ENCODE assay signal across 22 cellular contexts in genomic region chr18:67621025-67621713, GRCh38.
A peak's percentile ranks its signal among the peaks of the same experiment; 100 is the strongest.
DNase-seq lines count a peak whose midpoint lies in the region; ATAC-seq and TF ChIP-seq lines count a peak whose summit lies in the region.
"Had no signal": no experiment of that assay in that cellular context is flagged by ENCODE, and none has a peak within 500 bp of the region (broad histone marks: within the 10 kb centered on the region; RNA-seq: fewer than 3 reads in every experiment).

No MANE protein-coding gene starts in this region.

- peak overlapping the region; percentile 67 for H3K27ac Mint-ChIP-seq in Calu3 (ENCODE audit: unreplicated experiment)
- H3K27ac Mint-ChIP-seq in progenitor cell of endocrine pancreas, result peak overlapping the region; percentile 79
- H3K27ac Mint-ChIP-seq in effector memory CD8-positive, alpha-beta T cell, result no peak overlapping the region
- H3K27ac Mint-ChIP-seq: CD4-positive, alpha-beta T cell; H9 had no signal

- H3K27me3 Mint-ChIP-seq in Calu3 (ENCODE audit: unreplicated experiment) (no peaks in the 10 kb centered on the region), progenitor cell of endocrine pancreas (no peaks in the 10 kb centered on the region)
- no peaks in the 10 kb centered on the region for H3K27me3 Mint-ChIP-seq in effector memory CD8-positive, alpha-beta T cell
- H3K27me3 Mint-ChIP-seq: CD4-positive, alpha-beta T cell had no signal

- H3K4me1 Mint-ChIP-seq in Calu3 (ENCODE audit: low read depth, unreplicated experiment) (peaks cover 82% of the 10 kb centered on the region), progenitor cell of endocrine pancreas (ENCODE audit: low read depth) (peaks cover 22% of the 10 kb centered on the region)
- no peaks in the 10 kb centered on the region for H3K4me1 Mint-ChIP-seq in effector memory CD8-positive, alpha-beta T cell (ENCODE audit: low read depth in 2 of 2)

- H3K27ac ChIP-seq in body of pancreas, result peak overlapping the region in 1 of 4 donors; percentile 46

- TF ChIP-seq CTCF in Calu3 (IDR thresholded peaks at IDR 0.05; ENCODE audit: unreplicated experiment), result no peak
- TF ChIP-seq CTCF in body of pancreas (IDR thresholded peaks at IDR 0.05), result no peak
- no peak for TF ChIP-seq CTCF in progenitor cell of endocrine pancreas (IDR thresholded peaks at IDR 0.05; ENCODE audit: unreplicated experiment)

- no peak overlapping the region for H3K4me3 ChIP-seq in body of pancreas

- H3K9me3 Mint-ChIP-seq in Calu3 (ENCODE audit: low read depth, unreplicated experiment) (no peaks in the 10 kb centered on the region), progenitor cell of endocrine pancreas (ENCODE audit: low read depth) (no peaks in the 10 kb centered on the region)
- peaks cover 0 to 5% of the 10 kb centered on the region in 2 donors for H3K9me3 Mint-ChIP-seq in effector memory CD8-positive, alpha-beta T cell
- H3K9me3 Mint-ChIP-seq: CD4-positive, alpha-beta T cell; H9 had no signal

- ATAC-seq in body of pancreas (peak; percentile 71), left lobe of liver (peak; percentile 87)
- ATAC-seq in effector memory CD8-positive, alpha-beta T cell (replicated peaks), result no peak

- DNase-seq in Calu3 (peak; percentile 34), body of pancreas (no peak), left lobe of liver (ENCODE audit: low spot score) (no peak), progenitor cell of endocrine pancreas (ENCODE audit: low spot score, unreplicated experiment) (no peak), C1 segment of cervical spinal cord (lab: John Stamatoyannopoulos, UW) (no peak), T-helper 9 cell (no peak), foreskin melanocyte (no peak)
- no peak for DNase-seq in effector memory CD8-positive, alpha-beta T cell
- DNase-seq: CD4-positive, alpha-beta T cell; DND-41; H9; IMR-90; KG1; MM.1S; NCI-H1417; NCI-H1694; NCI-H2029 treated with DMSO at 0.1 percent for 48 hours; NCI-H226; NCI-H510A; NCI-H69; RPMI8226; SHP77 had no signal

- no TSS peak for BruUV-seq in Calu3 (replicated peaks; lab: Mats Ljungman, UMichigan)

- intact Hi-C loops in Calu3 (cut with micrococcal nuclease; ENCODE audit: unreplicated experiment), result loop anchor here (1.0 to 10.0 kb wide), 4 partner anchors 21 to 256 kb away; partner anchors contain the start of gene DSEL
- intact Hi-C loops in body of pancreas (cut with DNase I), result no loop called here

- no peak for TF ChIP-seq POLR2A in body of pancreas (IDR thresholded peaks at IDR 0.05)

- CTCF ChIA-PET in Calu3 (lab: Charles Lee), result interaction anchor here (0.6 kb wide), 1 partner anchor 1062 kb away, joined by 4 read pairs; no protein-coding TSS in a partner anchor

- H3K9me3 ChIP-seq in body of pancreas, result no peaks in the 10 kb centered on the region

- WGBS in body of pancreas, 2 donors, result 25 to 39% methylated on average over 2 of the region's 2 CpGs

- H3K36me3 ChIP-seq in body of pancreas (replicated peaks in 1 of 2; ENCODE audit: insufficient read depth in 1 of 2, low read depth in 2 of 2), result no peaks in the 10 kb centered on the region

- H3K4me3 Mint-ChIP-seq in Calu3 (ENCODE audit: low read depth, unreplicated experiment), result peak overlapping the region; percentile 53
- no peak overlapping the region for H3K4me3 Mint-ChIP-seq in progenitor cell of endocrine pancreas (ENCODE audit: low read depth)
- no peak overlapping the region for H3K4me3 Mint-ChIP-seq in effector memory CD8-positive, alpha-beta T cell
- H3K4me3 Mint-ChIP-seq: CD4-positive, alpha-beta T cell; H9 had no signal

- H3K4me1 ChIP-seq in body of pancreas, result no peaks in the 10 kb centered on the region

- no peaks in the 10 kb centered on the region for H3K27me3 ChIP-seq in body of pancreas

- peaks cover 11% of the 10 kb centered on the region for H3K36me3 Mint-ChIP-seq in Calu3 (ENCODE audit: insufficient read depth, unreplicated experiment)
- no peaks in the 10 kb centered on the region for H3K36me3 Mint-ChIP-seq in progenitor cell of endocrine pancreas (ENCODE audit: insufficient read depth)
- no peaks in the 10 kb centered on the region for H3K36me3 Mint-ChIP-seq in effector memory CD8-positive, alpha-beta T cell (ENCODE audit: insufficient read depth)

Comparison
In these comparisons a context has a peak if more than half of its experiments do, and no peak if none do; other contexts are left out.
1. H3K27ac Mint-ChIP-seq: peak in Calu3 (single experiment) and progenitor cell of endocrine pancreas (single experiment); none in effector memory CD8-positive, alpha-beta T cell (0 of 2).